In genomic region chr4:8721621-8722020, GRCh38 we compare ENCODE assay signal across 15 cellular contexts.
DNase-seq lines count a peak whose midpoint lies in the region; ATAC-seq and TF ChIP-seq lines count a peak whose summit lies in the region.
"Had no signal": no experiment of that assay in that cellular context is flagged by ENCODE, and none has a peak within 500 bp of the region (broad histone marks: within the 10 kb centered on the region; RNA-seq: fewer than 3 reads in every experiment).

No MANE protein-coding gene starts in this region.

- intact Hi-C loops in cardiac septum (cut with DNase I) (no loop called here), Right ventricle myocardium superior (cut with DNase I) (no loop called here), activated B cell treated with CpG ODN at 0.5 μM for 24 hours (cut with micrococcal nuclease) (no loop called here), lower lobe of right lung (cut with DNase I) (no loop called here), tibial artery (cut with DNase I; ENCODE audit: low total_unique reads) (no loop called here), thyroid gland (cut with DNase I) (no loop called here)

- TF ChIP-seq CTCF in activated B cell treated with CpG ODN at 0.5 μM for 24 hours (IDR thresholded peaks at IDR 0.05) (no peak), lower lobe of right lung (IDR thresholded peaks at IDR 0.05) (no peak), tibial artery (IDR thresholded peaks at IDR 0.05) (no peak), thyroid gland (IDR thresholded peaks at IDR 0.05) (no peak)

- no peaks in the 10 kb centered on the region for H3K36me3 ChIP-seq in lower lobe of right lung
- no peaks in the 10 kb centered on the region for H3K36me3 ChIP-seq in tibial artery
- no peaks in the 10 kb centered on the region for H3K36me3 ChIP-seq in thyroid gland
- H3K36me3 ChIP-seq: BLaER1 treated with 17β-estradiol and CSF1 and Interleukin-3, amounts not matched to agents 10 nM and 100 nM had no signal

- no peak for TF ChIP-seq POLR2A in thyroid gland (IDR thresholded peaks at IDR 0.05)

- no peaks in the 10 kb centered on the region for H3K36me3 Mint-ChIP-seq in activated B cell treated with CpG ODN at 0.5 μM for 24 hours (ENCODE audit: low read depth)
- H3K36me3 Mint-ChIP-seq: CD4-positive, CD25-positive, alpha-beta regulatory T cell had no signal

- ATAC-seq in Right ventricle myocardium superior (ENCODE audit: poor library complexity) (no peak), activated B cell treated with CpG ODN at 0.5 μM for 24 hours (ENCODE audit: low read depth) (no peak), lower lobe of right lung (no peak)

- H3K27me3 Mint-ChIP-seq in activated B cell treated with CpG ODN at 0.5 μM for 24 hours = no peaks in the 10 kb centered on the region

- no peak overlapping the region for H3K27ac Mint-ChIP-seq in activated B cell treated with CpG ODN at 0.5 μM for 24 hours
- H3K27ac Mint-ChIP-seq: CD4-positive, CD25-positive, alpha-beta regulatory T cell; HFFc6 had no signal

- H3K4me3 ChIP-seq in lower lobe of right lung = no peak overlapping the region
- H3K4me3 ChIP-seq in tibial artery = no peak overlapping the region
- no peak overlapping the region for H3K4me3 ChIP-seq in thyroid gland (replicated peaks in 1 of 3)
- H3K4me3 ChIP-seq: BLaER1 treated with 17β-estradiol and CSF1 and Interleukin-3, amounts not matched to agents 10 nM and 100 nM had no signal

- H3K9me3 ChIP-seq in lower lobe of right lung = no peaks in the 10 kb centered on the region
- peaks cover 0 to 6% (median 0%) of the 10 kb centered on the region in 3 donors for H3K9me3 ChIP-seq in tibial artery
- no peaks in the 10 kb centered on the region for H3K9me3 ChIP-seq in thyroid gland

- POLR2A ChIA-PET in activated B cell treated with CpG ODN at 0.5 μM for 24 hours (lab: Charles Lee) = no interaction called here

- no peaks in the 10 kb centered on the region for H3K4me1 Mint-ChIP-seq in activated B cell treated with CpG ODN at 0.5 μM for 24 hours
- H3K4me1 Mint-ChIP-seq: CD4-positive, CD25-positive, alpha-beta regulatory T cell had no signal

- DNase-seq in cardiac septum (ENCODE audit: low spot score) = peak; percentile 71
- no peak for DNase-seq in Right ventricle myocardium superior
- DNase-seq in activated B cell treated with CpG ODN at 0.5 μM for 24 hours = peak; percentile 6
- DNase-seq in lower lobe of right lung = peak; percentile 5
- DNase-seq in tibial artery = peak; percentile 10 to 27
- no peak for DNase-seq in thyroid gland
- DNase-seq in NCI-H2196 (lab: John Stamatoyannopoulos, UW; ENCODE audit: unreplicated experiment) = no peak
- DNase-seq: ACHN; Calu3; CD4-positive, CD25-positive, alpha-beta regulatory T cell; DMS 273 treated with DMSO at 0.1 percent for 48 hours; HCEC 1CT; HFFc6 had no signal

- no peak overlapping the region for H3K4me3 Mint-ChIP-seq in activated B cell treated with CpG ODN at 0.5 μM for 24 hours
- H3K4me3 Mint-ChIP-seq: CD4-positive, CD25-positive, alpha-beta regulatory T cell; HFFc6 had no signal

- no peaks in the 10 kb centered on the region for H3K4me1 ChIP-seq in lower lobe of right lung
- H3K4me1 ChIP-seq in tibial artery = no peaks in the 10 kb centered on the region
- no peaks in the 10 kb centered on the region for H3K4me1 ChIP-seq in thyroid gland

- WGBS in thyroid gland, 2 donors = 77 to 80% methylated on average over 8 of the region's 8 CpGs

- H3K27ac ChIP-seq in lower lobe of right lung (no peak overlapping the region), tibial artery (no peak overlapping the region), thyroid gland (no peak overlapping the region)
- H3K27ac ChIP-seq: BLaER1 treated with 17β-estradiol and CSF1 and Interleukin-3, amounts not matched to agents 10 nM and 100 nM; HL-60 had no signal

- peaks cover 13% of the 10 kb centered on the region for H3K9me3 Mint-ChIP-seq in activated B cell treated with CpG ODN at 0.5 μM for 24 hours

- CTCF ChIA-PET in activated B cell treated with CpG ODN at 0.5 μM for 24 hours (lab: Charles Lee) = no interaction called here

- H3K27me3 ChIP-seq in lower lobe of right lung (ENCODE audit: low read depth) (peaks cover 30% of the 10 kb centered on the region), tibial artery (peaks cover 0 to 45% of the 10 kb centered on the region in 2 donors), thyroid gland (no peaks in the 10 kb centered on the region)
- H3K27me3 ChIP-seq: BLaER1 treated with 17β-estradiol and CSF1 and Interleukin-3, amounts not matched to agents 10 nM and 100 nM had no signal

Comparison
In these comparisons a context has a peak if more than half of its experiments do, and no peak if none do; other contexts are left out.
1. DNase-seq: peak in cardiac septum (single experiment), activated B cell treated with CpG ODN at 0.5 μM for 24 hours (single experiment), lower lobe of right lung (single experiment) and tibial artery (2 of 2); none in Right ventricle myocardium superior (single experiment), thyroid gland (0 of 2) and NCI-H2196 (single experiment).